ENCODE assay signal across 16 cellular contexts in the genomic region with DNA sequence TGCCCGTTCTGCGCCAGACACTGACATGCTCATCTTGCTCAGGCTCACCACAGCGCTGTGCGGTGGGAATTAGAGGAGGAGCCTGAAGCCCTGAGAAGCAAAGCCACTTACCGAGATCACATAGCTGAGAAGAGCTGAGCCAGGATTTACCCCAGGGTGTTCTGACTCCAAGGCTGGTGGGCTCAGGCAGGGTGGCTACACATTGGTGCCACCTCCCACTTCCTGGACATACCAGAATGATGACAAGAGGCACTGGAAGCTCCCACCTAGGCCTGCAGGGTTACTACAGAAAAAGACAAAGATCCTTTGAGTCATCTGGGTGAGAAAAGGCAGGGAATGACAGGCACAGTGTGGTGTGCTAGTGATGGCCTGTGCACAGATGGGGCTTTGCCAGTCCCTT. TPM values are rescaled to one million over a fixed set of nuclear protein-coding genes. Genes with fewer than 3 reads are reported as not detected.
DNase-seq lines count a peak whose midpoint lies in the region; TF ChIP-seq lines count a peak whose summit lies in the region.
"Had no signal": no experiment of that assay in that cellular context is flagged by ENCODE, and none has a peak within 500 bp of the region (broad histone marks: within the 10 kb centered on the region; RNA-seq: fewer than 3 reads in every experiment).

No MANE protein-coding gene starts in this region.

- H3K36me3 ChIP-seq in endodermal cell (ENCODE audit: control insufficient read depth, insufficient read depth, low read length) (no peaks in the 10 kb centered on the region), sigmoid colon (no peaks in the 10 kb centered on the region)
- H3K36me3 ChIP-seq: esophagus muscularis mucosa had no signal

- H3K9me3 ChIP-seq in endodermal cell (ENCODE audit: control insufficient read depth, low read length) = peaks cover 15% of the 10 kb centered on the region
- H3K9me3 ChIP-seq in sigmoid colon = peaks cover 0 to 4% (median 0%) of the 10 kb centered on the region in 4 donors

- no peak overlapping the region for H3K4me3 Mint-ChIP-seq in endodermal cell
- H3K4me3 Mint-ChIP-seq: CD14-positive monocyte; central memory CD8-positive, alpha-beta T cell; T-helper 1 cell treated with Interleukin-12 subunit alpha and Interleukin-12 subunit beta and Interleukin-4 antibody, amounts not matched to agents 30 μg/mL and 1 μg/mL, for 36 hours had no signal

- H3K27me3 ChIP-seq in endodermal cell (ENCODE audit: control insufficient read depth, insufficient read depth, low read length, poor library complexity, severe bottlenecking) (no peaks in the 10 kb centered on the region), sigmoid colon (peaks cover 0 to 10% (median 0%) of the 10 kb centered on the region in 3 donors)

- H3K4me3 ChIP-seq in astrocyte of the spinal cord (ENCODE audit: low read depth, low read length) (no peak overlapping the region), endodermal cell (ENCODE audit: low read length) (no peak overlapping the region), sigmoid colon (no peak overlapping the region)
- H3K4me3 ChIP-seq: esophagus muscularis mucosa had no signal

- H3K4me1 ChIP-seq in endodermal cell (ENCODE audit: control insufficient read depth, insufficient read depth, low read length) = no peaks in the 10 kb centered on the region
- H3K4me1 ChIP-seq in sigmoid colon = no peaks in the 10 kb centered on the region
- H3K4me1 ChIP-seq: esophagus muscularis mucosa had no signal

- peaks cover 33% of the 10 kb centered on the region for H3K9me3 Mint-ChIP-seq in endodermal cell

- H3K4me1 Mint-ChIP-seq in endodermal cell = no peaks in the 10 kb centered on the region
- H3K4me1 Mint-ChIP-seq: central memory CD8-positive, alpha-beta T cell had no signal

- no peak for TF ChIP-seq EP300 in sigmoid colon (IDR thresholded peaks at IDR 0.05)

- DNase-seq in Daoy (ENCODE audit: low read depth) (peak; percentile 77), LHCN-M2 (ENCODE audit: low read depth) (peak; percentile 55), astrocyte of the spinal cord (ENCODE audit: low read depth, low spot score) (peak; percentile 46), kidney glomerular epithelial cell (lab: John Stamatoyannopoulos, UW) (peak; percentile 31), putamen (ENCODE audit: low spot score) (no peak), erythroblast (lab: John Stamatoyannopoulos, UW) (no peak), endodermal cell (no peak), sigmoid colon (no peak)
- DNase-seq: activated CD4-positive, alpha-beta T cell treated with anti-CD3 and anti-CD28 coated beads, Interleukin-2, amount 50 U/mL, for 1 hour; activated effector memory CD4-positive, alpha-beta T cell treated with anti-CD3 and anti-CD28 coated beads, Interleukin-2, amount 50 U/mL, for 16 hours; Kasumi-1; NCI-H2081 had no signal

- intact Hi-C loops in sigmoid colon (cut with DNase I) = no loop called here

- H3K27me3 Mint-ChIP-seq in endodermal cell (ENCODE audit: insufficient read depth) = peaks cover 16% of the 10 kb centered on the region

- TF ChIP-seq CTCF in astrocyte of the spinal cord (IDR thresholded peaks at IDR 0.05; ENCODE audit: low read depth, low read length) (no peak), endodermal cell (conservative IDR thresholded peaks at IDR 0.05) (no peak), sigmoid colon (IDR thresholded peaks at IDR 0.05) (no peak)

- no peak overlapping the region for H3K27ac Mint-ChIP-seq in endodermal cell
- H3K27ac Mint-ChIP-seq: CD14-positive monocyte; T-helper 1 cell treated with Interleukin-12 subunit alpha and Interleukin-12 subunit beta and Interleukin-4 antibody, amounts not matched to agents 30 μg/mL and 1 μg/mL, for 36 hours had no signal

- H3K27ac ChIP-seq in endodermal cell (ENCODE audit: low read depth, low read length) (no peak overlapping the region), sigmoid colon (no peak overlapping the region)
- H3K27ac ChIP-seq: esophagus muscularis mucosa had no signal

- 88 to 92% methylated on average over 2 to 5 of the region's 5 CpGs for WGBS in endodermal cell (ENCODE audit: insufficient coverage in 1 of 2, insufficient read length in 1 of 2), 2 experiments
- WGBS in sigmoid colon, 2 donors = 83 to 86% methylated on average over 5 of the region's 5 CpGs

- H3K9ac ChIP-seq in endodermal cell (ENCODE audit: extremely low read depth, low read length, poor library complexity, severe bottlenecking) = no peak overlapping the region

- no peaks in the 10 kb centered on the region for H3K36me3 Mint-ChIP-seq in endodermal cell (ENCODE audit: low read depth)
- H3K36me3 Mint-ChIP-seq: CD14-positive monocyte had no signal

- in situ Hi-C loops in astrocyte of the spinal cord (cut with HindIII; ENCODE audit: low sequenced_read_pairs) = no loop called here

- TF ChIP-seq POLR2A in erythroblast (IDR thresholded peaks at IDR 0.05; ENCODE audit: low read length) = no peak
- TF ChIP-seq POLR2A in sigmoid colon (IDR thresholded peaks at IDR 0.05) = no peak

RNA-seq across cellular contexts. Expression of a gene that starts 24.4 kb away (rescaled TPM):
- total RNA-seq in Daoy (2014; rRNA removed; shearing (Covaris generic)) = 72.4 and 77.9 TPM in 2 replicates
- 130 and 131 TPM in 2 replicates for total RNA-seq in LHCN-M2 (2014; rRNA removed)
- polyA plus RNA-seq in LHCN-M2 (2012) = 412 TPM
- total RNA-seq in endodermal cell = 100 to 1,000 TPM; 181 to 185 TPM
- 175 TPM for polyA plus RNA-seq in endodermal cell (2013, experiment 1 of 2)
- 171 TPM for polyA plus RNA-seq in endodermal cell (2013, experiment 2 of 2)
- total RNA-seq in sigmoid colon = 100 to 1,000 TPM in 1 of 4 donors, 10 to 100 TPM in 3; 71.7 to 118 (median 85.3) TPM
- polyA plus RNA-seq in sigmoid colon = 100 to 1,000 TPM; 296 to 515 (median 374) TPM

RNA-seq across cellular contexts. Expression of a gene that starts 49.4 kb away (rescaled TPM):
- total RNA-seq in Daoy (2014; rRNA removed; shearing (Covaris generic)) = 45.9 and 54.2 TPM in 2 replicates
- 29.6 and 33.0 TPM in 2 replicates for total RNA-seq in LHCN-M2 (2014; rRNA removed)
- 88.4 TPM for polyA plus RNA-seq in LHCN-M2 (2012)
- 100 to 1,000 TPM in 1 of 2 donors, 10 to 100 TPM in 1; 90.9 to 117 TPM for total RNA-seq in endodermal cell
- 65.2 TPM for polyA plus RNA-seq in endodermal cell (2013, experiment 1 of 2)
- 61.3 TPM for polyA plus RNA-seq in endodermal cell (2013, experiment 2 of 2)
- total RNA-seq in sigmoid colon = 10 to 100 TPM; 33.5 to 46.5 (median 40.5) TPM
- 10 to 100 TPM; 49.9 to 61.9 (median 55.0) TPM for polyA plus RNA-seq in sigmoid colon

Comparison
In these comparisons a context has a peak if more than half of its experiments do, and no peak if none do; other contexts are left out.
1. DNase-seq: peak in Daoy (single experiment), LHCN-M2 (single experiment), astrocyte of the spinal cord (single experiment) and kidney glomerular epithelial cell (single experiment); none in putamen (single experiment), erythroblast (0 of 2), endodermal cell (single experiment) and sigmoid colon (single experiment).